In genomic region chr3:115791271-115792153, GRCh38 we compare ENCODE assay signal across 7 cellular contexts.
A peak's percentile ranks its signal among the peaks of the same experiment; 100 is the strongest.
DNase-seq lines count a peak whose midpoint lies in the region; ATAC-seq and TF ChIP-seq lines count a peak whose summit lies in the region.
"Not testable (repeated sequence)": the region's sequence is repeated elsewhere in the genome, so short reads cannot be mapped to it uniquely, and the experiment has no call there.

No MANE protein-coding gene starts in this region.

- not testable (repeated sequence) for H3K9ac ChIP-seq in HUES48 (ENCODE audit: low read depth, low read length); iPS-20b (ENCODE audit: low read depth, low read length)

- H3K4me1 Mint-ChIP-seq in CD8-positive, alpha-beta memory T cell, result peaks cover 17 to 22% (median 18%) of the 10 kb centered on the region in 3 donors
- peaks cover 19 to 35% (median 29%) of the 10 kb centered on the region in 3 donors for H3K4me1 Mint-ChIP-seq in T-cell
- peaks cover 37% of the 10 kb centered on the region for H3K4me1 Mint-ChIP-seq in activated T-cell treated with anti-CD3 and anti-CD28 coated beads, Interleukin-2, amount 50 U/mL, for 4 hours (ENCODE audit: low read depth)

- peak overlapping the region in 7 of 8 donors; percentile 20 to 84 (median 69) for H3K27ac Mint-ChIP-seq in CD8-positive, alpha-beta memory T cell
- H3K27ac Mint-ChIP-seq in T-cell, result peak overlapping the region; percentile 54 to 86

- H3K27ac ChIP-seq in CD8-positive, alpha-beta memory T cell (ENCODE audit: low read depth, low read length); iPS-20b (ENCODE audit: low read length): not testable (repeated sequence)
- peak overlapping the region; percentile 71 for H3K27ac ChIP-seq in HUES48 (ENCODE audit: low read depth, low read length)
- peak overlapping the region; percentile 95 for H3K27ac ChIP-seq in brain microvascular endothelial cell
- H3K27ac ChIP-seq in osteoblast (ENCODE audit: low read depth, low read length), result peak overlapping the region; percentile 98

- not testable (repeated sequence) for H3K9me3 ChIP-seq in CD8-positive, alpha-beta memory T cell (ENCODE audit: low read length); HUES48 (ENCODE audit: control insufficient read depth, insufficient read depth, low read length); iPS-20b (ENCODE audit: insufficient read depth, low read depth, low read length); osteoblast (ENCODE audit: low read depth, low read length)

- not testable (repeated sequence) for H3K27me3 Mint-ChIP-seq in CD8-positive, alpha-beta memory T cell; T-cell; activated T-cell treated with anti-CD3 and anti-CD28 coated beads, Interleukin-2, amount 50 U/mL, for 4 hours (ENCODE audit: low read depth)

- POLR2A ChIA-PET in CD8-positive, alpha-beta memory T cell (lab: Charles Lee), result interaction anchor here (0.6 to 1.0 kb wide), 2 partner anchors 8 to 1310 kb away, joined by 3 to 4 read pairs; no protein-coding TSS in a partner anchor
- POLR2A ChIA-PET in T-cell (lab: Charles Lee), result not testable (repeated sequence)

- DNase-seq in CD8-positive, alpha-beta memory T cell; T-cell; activated T-cell treated with anti-CD3 and anti-CD28 coated beads, Interleukin-2, amount 50 U/mL, for 4 hours; brain microvascular endothelial cell; osteoblast (ENCODE audit: insufficient read length, low spot score, missing footprints): not testable (repeated sequence)

- ATAC-seq in T-cell (replicated peaks in 1 of 4); activated T-cell treated with anti-CD3 and anti-CD28 coated beads, Interleukin-2, amount 50 U/mL, for 4 hours: not testable (repeated sequence)

- H4K20me1 ChIP-seq in osteoblast (ENCODE audit: insufficient read depth, low read length), result not testable (repeated sequence)

- peak overlapping the region; percentile 4 for H3K4me3 ChIP-seq in CD8-positive, alpha-beta memory T cell (ENCODE audit: low read length)
- not testable (repeated sequence) for H3K4me3 ChIP-seq in HUES48 (ENCODE audit: low read depth, low read length); brain microvascular endothelial cell (ENCODE audit: low read depth, low read length); osteoblast (ENCODE audit: insufficient read depth, low read length)
- peak overlapping the region; percentile 49 for H3K4me3 ChIP-seq in iPS-20b (ENCODE audit: low read length)

- not testable (repeated sequence) for TF ChIP-seq CTCF in brain microvascular endothelial cell (IDR thresholded peaks at IDR 0.05; ENCODE audit: low read depth, low read length, missing control alignments); osteoblast (IDR thresholded peaks at IDR 0.05; ENCODE audit: extremely low read depth, low read depth, low read length)

- not testable (repeated sequence) for H3K27me3 ChIP-seq in CD8-positive, alpha-beta memory T cell (ENCODE audit: insufficient read depth, low read length, poor library complexity, severe bottlenecking); HUES48 (ENCODE audit: control insufficient read depth, insufficient read depth, low read length); brain microvascular endothelial cell (replicated peaks); iPS-20b (ENCODE audit: insufficient read depth, low read length); osteoblast (ENCODE audit: insufficient read depth, low read length)

- not testable (repeated sequence) for H3K79me2 ChIP-seq in osteoblast (ENCODE audit: insufficient read depth, low read length)

- CTCF ChIA-PET in CD8-positive, alpha-beta memory T cell (lab: Charles Lee), result interaction anchor here (1.1 to 1.5 kb wide), 3 partner anchors 24 to 628 kb away, joined by 3 read pairs; no protein-coding TSS in a partner anchor
- CTCF ChIA-PET in T-cell (lab: Charles Lee), result interaction anchor here (0.5 to 1.3 kb wide), 8 partner anchors 8 to 1636 kb away, joined by 3 to 5 read pairs (median 4); partner anchors contain the start of gene ZBTB20 (in 1 of the 2)

- H3K4me1 ChIP-seq in CD8-positive, alpha-beta memory T cell (ENCODE audit: insufficient read depth, low read length), result peaks cover 14% of the 10 kb centered on the region
- H3K4me1 ChIP-seq in HUES48 (ENCODE audit: control insufficient read depth, insufficient read depth, low read length); iPS-20b (ENCODE audit: insufficient read depth, low read length): not testable (repeated sequence)
- H3K4me1 ChIP-seq in osteoblast (ENCODE audit: insufficient read depth, low read length), result peaks cover 43% of the 10 kb centered on the region

- H3K36me3 Mint-ChIP-seq in CD8-positive, alpha-beta memory T cell; T-cell; activated T-cell treated with anti-CD3 and anti-CD28 coated beads, Interleukin-2, amount 50 U/mL, for 4 hours (ENCODE audit: insufficient read depth): not testable (repeated sequence)

- peak overlapping the region; percentile 58 for H3K4me2 ChIP-seq in osteoblast (ENCODE audit: insufficient read depth, low read length)

- H3K9me3 Mint-ChIP-seq in CD8-positive, alpha-beta memory T cell; T-cell; activated T-cell treated with anti-CD3 and anti-CD28 coated beads, Interleukin-2, amount 50 U/mL, for 4 hours: not testable (repeated sequence)

- not testable (repeated sequence) for H3K36me3 ChIP-seq in CD8-positive, alpha-beta memory T cell (ENCODE audit: insufficient read depth, low read length); HUES48 (ENCODE audit: control insufficient read depth, insufficient read depth, low read length); brain microvascular endothelial cell (replicated peaks); iPS-20b (ENCODE audit: insufficient read depth, low read depth, low read length); osteoblast (ENCODE audit: insufficient read depth, low read length)

- H2AFZ ChIP-seq in osteoblast (ENCODE audit: low read length), result not testable (repeated sequence)

- H3K4me3 Mint-ChIP-seq in CD8-positive, alpha-beta memory T cell, result peak overlapping the region; percentile 20 to 72 (median 41)
- peak overlapping the region; percentile 53 to 61 (median 56) for H3K4me3 Mint-ChIP-seq in T-cell
- H3K4me3 Mint-ChIP-seq in activated T-cell treated with anti-CD3 and anti-CD28 coated beads, Interleukin-2, amount 50 U/mL, for 4 hours, result peak overlapping the region; percentile 40

- in situ Hi-C loops in brain microvascular endothelial cell (cut with HindIII; ENCODE audit: low pct_ligation_motif_present, low sequenced_read_pairs), result not testable (repeated sequence)
